ENCODE assay signal across 11 cellular contexts in genomic region chr13:91105270-91105669, GRCh38.
"Had no signal": no experiment of that assay in that cellular context is flagged by ENCODE, and none has a peak within 500 bp of the region (broad histone marks: within the 10 kb centered on the region; RNA-seq: fewer than 3 reads in every experiment).

No MANE protein-coding gene starts in this region.

- H3K4me2 ChIP-seq: GM23338 had no signal

- H3K4me3 Mint-ChIP-seq: GM23338, H9, HFFc6 had no signal

- H3K36me3 ChIP-seq: HAP-1 had no signal

- H3K27ac ChIP-seq: GM23248 had no signal

- FAIRE-seq: H1, H54 had no signal

- H3K9ac ChIP-seq: GM23248 had no signal

- H3K4me1 ChIP-seq: HAP-1 had no signal

- DNase-seq: GM23248, GOT3, H7, H9, HCEC 1CT, HFFc6 had no signal

- H3K27ac Mint-ChIP-seq: GM23338, H9, HFFc6 had no signal

- H2AFZ ChIP-seq: GM23248, GM23338 had no signal

- H3K4me3 ChIP-seq: GM23248, GM23338, HAP-1 had no signal

- H3K9me3 Mint-ChIP-seq: GM23338, H9 had no signal

- H3K9me3 ChIP-seq: HAP-1 had no signal

- ATAC-seq: GM23338, HCT116 had no signal
